ENCODE assay signal across 25 cellular contexts in the genomic region with DNA sequence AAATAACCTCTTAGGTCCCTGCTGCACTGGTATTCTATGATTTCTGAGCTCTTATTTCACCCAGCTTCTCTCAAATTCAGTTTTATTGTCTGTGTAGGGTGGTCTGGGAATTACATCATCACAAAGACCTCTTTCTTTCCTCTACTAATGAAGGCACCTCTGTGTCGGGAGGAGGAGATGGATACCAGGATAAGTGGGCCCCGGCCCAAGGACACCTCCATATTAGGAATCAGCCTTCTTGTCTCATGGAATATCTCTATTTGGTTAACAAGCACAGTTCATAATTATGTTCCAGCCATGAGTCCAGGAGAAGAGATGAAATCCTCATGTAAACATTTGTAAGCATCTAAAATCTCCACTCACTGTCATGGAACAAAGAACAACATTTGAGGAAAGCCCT. TPM values are rescaled to one million over a fixed set of nuclear protein-coding genes. Genes with fewer than 3 reads are reported as not detected.
A peak's percentile ranks its signal among the peaks of the same experiment; 100 is the strongest.
DNase-seq lines count a peak whose midpoint lies in the region; ATAC-seq and TF ChIP-seq lines count a peak whose summit lies in the region.
"Had no signal": no experiment of that assay in that cellular context is flagged by ENCODE, and none has a peak within 500 bp of the region (broad histone marks: within the 10 kb centered on the region; RNA-seq: fewer than 3 reads in every experiment).

No MANE protein-coding gene starts in this region.

- H3K9me3 ChIP-seq in right atrium auricular region (no peaks in the 10 kb centered on the region), esophagus squamous epithelium (no peaks in the 10 kb centered on the region), sigmoid colon (no peaks in the 10 kb centered on the region), colonic mucosa (no peaks in the 10 kb centered on the region)
- H3K9me3 ChIP-seq: BLaER1 treated with 17β-estradiol and CSF1 and Interleukin-3, amounts not matched to agents 10 nM and 100 nM; Caco-2; HAP-1; lower lobe of right lung; thoracic aorta had no signal

- TF ChIP-seq CTCF in right atrium auricular region (IDR thresholded peaks at IDR 0.05) (no peak), esophagus squamous epithelium (IDR thresholded peaks at IDR 0.05) (no peak), sigmoid colon (IDR thresholded peaks at IDR 0.05) (no peak), colonic mucosa (IDR thresholded peaks at IDR 0.05) (no peak)

- H3K4me1 ChIP-seq in right atrium auricular region: peaks cover 0 to 74% of the 10 kb centered on the region in 2 donors
- H3K4me1 ChIP-seq in esophagus squamous epithelium: peaks cover 7 to 61% (median 32%) of the 10 kb centered on the region in 3 donors
- peaks cover 0 to 99% (median 82%) of the 10 kb centered on the region in 4 donors for H3K4me1 ChIP-seq in sigmoid colon
- no peaks in the 10 kb centered on the region for H3K4me1 ChIP-seq in colonic mucosa
- H3K4me1 ChIP-seq: BLaER1 treated with 17β-estradiol and CSF1 and Interleukin-3, amounts not matched to agents 10 nM and 100 nM; Caco-2; HAP-1 had no signal

- no peak for TF ChIP-seq POLR2A in esophagus squamous epithelium (IDR thresholded peaks at IDR 0.05)
- TF ChIP-seq POLR2A in sigmoid colon (IDR thresholded peaks at IDR 0.05): no peak

- H3K36me3 ChIP-seq in right atrium auricular region: no peaks in the 10 kb centered on the region
- no peaks in the 10 kb centered on the region for H3K36me3 ChIP-seq in esophagus squamous epithelium
- no peaks in the 10 kb centered on the region for H3K36me3 ChIP-seq in sigmoid colon
- H3K36me3 ChIP-seq in colonic mucosa: no peaks in the 10 kb centered on the region
- H3K36me3 ChIP-seq: BLaER1 treated with 17β-estradiol and CSF1 and Interleukin-3, amounts not matched to agents 10 nM and 100 nM; HAP-1; lower lobe of right lung; thoracic aorta had no signal

- intact Hi-C loops in left cardiac atrium (cut with DNase I) (no loop called here), esophagus squamous epithelium (cut with DNase I) (no loop called here), sigmoid colon (cut with DNase I) (no loop called here), colonic mucosa (cut with DNase I) (no loop called here)

- no peak overlapping the region for H3K9ac ChIP-seq in colonic mucosa (ENCODE audit: low read depth in 2 of 2, low read length in 2 of 2)
- H3K9ac ChIP-seq: BLaER1 treated with 17β-estradiol and CSF1 and Interleukin-3, amounts not matched to agents 10 nM and 100 nM had no signal

- WGBS in esophagus squamous epithelium, 2 donors: 77 to 82% methylated on average over 2 of the region's 2 CpGs
- 72 to 87% methylated on average over 2 of the region's 2 CpGs for WGBS in sigmoid colon, 2 donors

- TF ChIP-seq EP300 in sigmoid colon (IDR thresholded peaks at IDR 0.05): peak in 2 of 4 donors; percentile 4 to 75

- H3K27me3 ChIP-seq in right atrium auricular region (no peaks in the 10 kb centered on the region), esophagus squamous epithelium (no peaks in the 10 kb centered on the region), sigmoid colon (no peaks in the 10 kb centered on the region), colonic mucosa (no peaks in the 10 kb centered on the region)
- H3K27me3 ChIP-seq: BLaER1 treated with 17β-estradiol and CSF1 and Interleukin-3, amounts not matched to agents 10 nM and 100 nM had no signal

- no peak overlapping the region for H3K4me3 ChIP-seq in right atrium auricular region
- no peak overlapping the region for H3K4me3 ChIP-seq in esophagus squamous epithelium
- H3K4me3 ChIP-seq in sigmoid colon: no peak overlapping the region
- H3K4me3 ChIP-seq in colonic mucosa: no peak overlapping the region
- H3K4me3 ChIP-seq: BLaER1 treated with 17β-estradiol and CSF1 and Interleukin-3, amounts not matched to agents 10 nM and 100 nM; HAP-1; lower lobe of right lung; PC-9; thoracic aorta had no signal

- H3K27ac ChIP-seq in right atrium auricular region (peak overlapping the region; percentile 4 to 27), esophagus squamous epithelium (peak overlapping the region; percentile 42 to 87 (median 73)), sigmoid colon (peak overlapping the region; percentile 97 to 99 (median 98)), colonic mucosa (no peak overlapping the region)
- H3K27ac ChIP-seq: BLaER1 treated with 17β-estradiol and CSF1 and Interleukin-3, amounts not matched to agents 10 nM and 100 nM; lower lobe of right lung; PC-9; thoracic aorta had no signal

- ATAC-seq in left cardiac atrium: no peak
- no peak for ATAC-seq in GM21515 (IDR thresholded peaks at IDR 0.05; ENCODE audit: unreplicated experiment)
- ATAC-seq: activated T-cell treated with anti-CD3 and anti-CD28 coated beads, Interleukin-2, amount 50 U/mL, for 4 hours; lower lobe of right lung; Right ventricle myocardium inferior had no signal

- DNase-seq in right atrium auricular region (ENCODE audit: low spot score) (no peak), left cardiac atrium (no peak), esophagus squamous epithelium (lab: John Stamatoyannopoulos, UW) (no peak), sigmoid colon (peak; percentile 89), NCI-H2196 (lab: John Stamatoyannopoulos, UW; ENCODE audit: unreplicated experiment) (no peak), colonic mucosa (no peak), NCI-H1694 (lab: John Stamatoyannopoulos, UW) (no peak)
- DNase-seq: activated B cell treated with CpG ODN at 0.5 μM for 24 hours; activated CD4-positive, alpha-beta T cell treated with anti-CD3 and anti-CD28 coated beads, Interleukin-2, amount 50 U/mL, for 1 hour; activated naive CD4-positive, alpha-beta T cell; activated T-cell treated with anti-CD3 and anti-CD28 coated beads, Interleukin-2, amount 50 U/mL, for 4 hours; Caco-2; cerebellar nuclear complex; DMS79 treated with DMSO at 0.1 percent for 48 hours; glutamatergic neuron; lower lobe of right lung; NCI-H1417; NCI-H510A treated with DMSO at 0.1 percent for 48 hours; PC-9; stimulated activated naive CD4-positive, alpha-beta T cell had no signal

RNA-seq across cellular contexts. Expression of a gene that starts 9.4 kb away (rescaled TPM):
- total RNA-seq in right atrium auricular region (10 to 100 TPM; 55.9 to 58.1 TPM), left cardiac atrium (100 to 1,000 TPM in 1 of 2 donors, 10 to 100 TPM in 1; 66.5 to 105 TPM), esophagus squamous epithelium (10 to 100 TPM in 3 of 4 donors, 1 to 10 TPM in 1; 8.6 to 66.9 (median 16.2) TPM), sigmoid colon (100 to 1,000 TPM; 110 to 195 (median 161) TPM), colonic mucosa (10 to 100 TPM; 61.8 to 78.5 TPM)
- polyA plus RNA-seq in sigmoid colon: 10 to 100 TPM; 15.7 to 27.8 (median 16.8) TPM
- total RNA-seq: activated B cell treated with CpG ODN at 0.5 μM for 24 hours had no signal
